In the genomic region with DNA sequence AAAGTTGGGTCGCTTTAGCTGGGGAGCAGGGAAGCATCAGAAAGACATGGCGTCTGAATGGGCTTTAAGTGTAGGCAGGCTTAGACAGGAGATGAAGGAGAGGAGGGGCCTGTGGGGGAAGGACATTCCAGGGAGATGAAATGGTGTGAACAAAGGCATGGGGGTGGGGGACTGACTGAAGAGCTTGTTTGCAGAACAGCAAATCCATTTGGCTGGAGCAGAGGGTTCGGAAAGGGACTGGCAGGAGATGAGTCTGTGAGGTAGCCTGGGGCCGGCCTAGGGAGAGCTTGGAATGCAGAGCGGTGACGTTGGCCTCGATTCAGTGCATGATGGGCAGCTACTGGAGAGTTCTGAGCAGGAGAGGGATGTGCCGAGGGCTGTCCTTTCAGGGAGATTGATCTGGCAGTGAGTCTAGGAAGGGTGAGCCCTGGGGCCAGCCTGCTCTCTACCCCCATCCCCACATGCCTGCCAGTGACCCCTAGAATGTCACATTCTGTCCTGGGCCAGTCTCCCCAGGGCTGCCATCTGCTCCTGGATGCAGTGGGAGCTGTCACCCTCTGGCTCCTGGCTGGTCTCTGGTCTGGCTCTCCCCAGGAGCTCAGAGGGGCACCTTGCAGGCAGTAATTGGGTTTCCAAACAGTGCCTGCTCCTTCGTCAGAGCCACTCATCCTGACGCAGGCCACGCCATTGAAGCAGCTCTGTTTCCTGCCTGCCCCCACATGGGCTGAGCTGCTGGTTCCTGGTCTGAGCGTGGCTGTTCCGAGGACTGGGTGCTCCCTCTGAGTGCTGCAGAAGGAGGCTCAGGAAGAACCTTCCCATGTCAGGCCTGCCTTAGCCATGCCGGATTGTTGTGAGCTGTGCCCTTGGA, we compare ENCODE assay signal across 7 cellular contexts. TPM values are rescaled to one million over a fixed set of nuclear protein-coding genes. Genes with fewer than 3 reads are reported as not detected.
A peak's percentile ranks its signal among the peaks of the same experiment; 100 is the strongest.
DNase-seq lines count a peak whose midpoint lies in the region; ATAC-seq and TF ChIP-seq lines count a peak whose summit lies in the region.

No MANE protein-coding gene starts in this region.

- DNase-seq in Karpas-422: no peak
- DNase-seq in breast epithelium (ENCODE audit: low spot score in 2 of 2): peak; percentile 93 to 97
- peak; percentile 100 for DNase-seq in iris pigment epithelial cell (ENCODE audit: low read depth)
- peak; percentile 92 for DNase-seq in smooth muscle cell of the brain vasculature (ENCODE audit: low read depth, low spot score)
- no peak for DNase-seq in activated T-cell treated with anti-CD3 and anti-CD28 coated beads, Interleukin-2, amount 50 U/mL, for 4 hours
- DNase-seq in activated naive CD4-positive, alpha-beta T cell (lab: John Stamatoyannopoulos, UW): no peak
- no peak for DNase-seq in NCI-H2107 (lab: John Stamatoyannopoulos, UW)

- H3K9me3 ChIP-seq in Karpas-422 (ENCODE audit: low read length) (no peaks in the 10 kb centered on the region), breast epithelium (no peaks in the 10 kb centered on the region)

- H3K27ac ChIP-seq in Karpas-422 (ENCODE audit: low read length) (no peak overlapping the region), breast epithelium (peak overlapping the region; percentile 91 to 94)

- ATAC-seq in activated T-cell treated with anti-CD3 and anti-CD28 coated beads, Interleukin-2, amount 50 U/mL, for 4 hours: no peak

- no peak overlapping the region for H3K4me3 Mint-ChIP-seq in activated T-cell treated with anti-CD3 and anti-CD28 coated beads, Interleukin-2, amount 50 U/mL, for 4 hours

- H3K36me3 Mint-ChIP-seq in activated T-cell treated with anti-CD3 and anti-CD28 coated beads, Interleukin-2, amount 50 U/mL, for 4 hours (ENCODE audit: insufficient read depth): peaks cover 13% of the 10 kb centered on the region

- no peak overlapping the region for H3K4me3 ChIP-seq in Karpas-422 (ENCODE audit: low read length)
- peak overlapping the region in 1 of 3 donors; percentile 1 for H3K4me3 ChIP-seq in breast epithelium

- H3K9me2 ChIP-seq in Karpas-422 (replicated peaks; ENCODE audit: insufficient read depth, low read length): no peaks in the 10 kb centered on the region

- H2AFZ ChIP-seq in Karpas-422 (ENCODE audit: low read length): no peak overlapping the region

- TF ChIP-seq CTCF in breast epithelium (IDR thresholded peaks at IDR 0.05): no peak

- H3K4me2 ChIP-seq in Karpas-422 (ENCODE audit: low read depth, low read length, poor library complexity, severe bottlenecking): no peak overlapping the region

- no peaks in the 10 kb centered on the region for H3K27me3 Mint-ChIP-seq in activated T-cell treated with anti-CD3 and anti-CD28 coated beads, Interleukin-2, amount 50 U/mL, for 4 hours (ENCODE audit: low read depth)

- intact Hi-C loops in breast epithelium (cut with DNase I; ENCODE audit: low total_unique reads): loop anchor here (5.0 to 10.0 kb wide), 3 partner anchors 65 to 882 kb away; a partner anchor contains a TSS

- no peaks in the 10 kb centered on the region for H3K9me3 Mint-ChIP-seq in activated T-cell treated with anti-CD3 and anti-CD28 coated beads, Interleukin-2, amount 50 U/mL, for 4 hours

- H3K9ac ChIP-seq in Karpas-422 (ENCODE audit: low read length): peak overlapping the region; percentile 51; the same call in 1 of the 2 replicates

- H3K4me1 ChIP-seq in Karpas-422 (ENCODE audit: low read length) (peaks cover 14% of the 10 kb centered on the region), breast epithelium (peaks cover 23% of the 10 kb centered on the region in 2 donors)

- no peaks in the 10 kb centered on the region for H3K79me2 ChIP-seq in Karpas-422 (ENCODE audit: low read length)

- H3K27me3 ChIP-seq in Karpas-422 (ENCODE audit: low read length) (no peaks in the 10 kb centered on the region), breast epithelium (no peaks in the 10 kb centered on the region)

- H3K36me3 ChIP-seq in Karpas-422 (ENCODE audit: insufficient read depth, low read length): peaks cover 20% of the 10 kb centered on the region; the same call in 1 of the 2 replicates
- no peaks in the 10 kb centered on the region for H3K36me3 ChIP-seq in breast epithelium

- H4K20me1 ChIP-seq in Karpas-422 (ENCODE audit: insufficient read depth, low read depth, low read length): no peaks in the 10 kb centered on the region

- peaks cover 1% of the 10 kb centered on the region for H3K4me1 Mint-ChIP-seq in activated T-cell treated with anti-CD3 and anti-CD28 coated beads, Interleukin-2, amount 50 U/mL, for 4 hours (ENCODE audit: low read depth)

- no peak for TF ChIP-seq POLR2A in breast epithelium (IDR thresholded peaks at IDR 0.05)

RNA-seq across cellular contexts. Expression of a gene that starts 22.3 kb away (rescaled TPM):
- total RNA-seq in Karpas-422 (2014; rRNA removed; shearing (Covaris generic); ENCODE audit: low replicate concordance): 27.4 and 27.9 TPM in 2 replicates
- total RNA-seq in breast epithelium: 10 to 100 TPM; 20.0 to 28.0 (median 26.5) TPM
- 10 to 100 TPM; 51.0 to 55.1 (median 51.7) TPM for total RNA-seq in activated T-cell treated with anti-CD3 and anti-CD28 coated beads, Interleukin-2, amount 50 U/mL, for 4 hours

RNA-seq across cellular contexts. Expression of a gene that starts 42.2 kb away (rescaled TPM):
- 35.6 and 119 TPM in 2 replicates for total RNA-seq in Karpas-422 (2014; rRNA removed; shearing (Covaris generic); ENCODE audit: low replicate concordance)
- 10 to 100 TPM in 2 of 3 donors, under 1 TPM in 1; 0.96 to 33.1 (median 22.3) TPM for total RNA-seq in breast epithelium
- total RNA-seq in activated T-cell treated with anti-CD3 and anti-CD28 coated beads, Interleukin-2, amount 50 U/mL, for 4 hours: 1 to 10 TPM; 5.9 to 6.8 (median 6.3) TPM

Comparison
In these comparisons a context has a peak if more than half of its experiments do, and no peak if none do; other contexts are left out.
1. DNase-seq: peak in breast epithelium (2 of 2), iris pigment epithelial cell (single experiment) and smooth muscle cell of the brain vasculature (single experiment); none in Karpas-422 (single experiment), activated T-cell treated with anti-CD3 and anti-CD28 coated beads, Interleukin-2, amount 50 U/mL, for 4 hours (single experiment), activated naive CD4-positive, alpha-beta T cell (0 of 4) and NCI-H2107 (single experiment).